7 cellular contexts compared by ENCODE assay signal in the genomic region with DNA sequence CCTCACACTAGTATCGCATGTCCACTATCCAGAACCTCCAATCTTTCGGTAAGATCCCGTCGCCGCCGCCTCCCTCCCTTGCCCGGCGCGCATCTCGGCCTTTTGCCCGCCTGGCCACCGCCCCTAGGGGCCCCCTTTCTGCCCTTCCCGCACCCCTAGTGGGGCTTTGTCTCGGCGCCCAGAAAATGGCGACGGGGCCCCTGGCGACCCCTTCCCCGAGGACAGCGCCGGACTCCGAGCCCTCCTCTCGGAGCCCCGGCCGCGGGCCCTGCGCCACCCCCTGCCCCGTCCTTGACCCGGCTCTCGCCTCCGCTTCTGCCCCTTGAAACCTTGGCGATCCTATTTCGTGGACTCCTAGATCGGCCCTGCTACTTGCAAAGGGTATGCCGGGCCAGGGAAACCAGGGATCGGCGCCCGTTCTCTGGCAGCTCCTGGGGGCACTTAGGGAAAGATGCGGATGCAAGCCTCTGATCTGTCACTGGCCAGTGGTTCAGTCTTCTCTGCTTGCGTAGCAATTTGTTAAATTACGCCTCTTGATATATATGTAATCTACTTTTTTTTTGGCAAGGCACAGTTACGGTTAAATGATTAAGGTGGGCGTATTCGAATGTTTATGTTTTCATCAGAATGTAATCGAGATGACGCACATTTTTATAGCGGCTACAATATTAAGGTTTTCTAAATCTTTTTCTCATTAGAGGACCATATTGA. TPM values are rescaled to one million over a fixed set of nuclear protein-coding genes. Genes with fewer than 3 reads are reported as not detected.
DNase-seq lines count a peak whose midpoint lies in the region; ATAC-seq and TF ChIP-seq lines count a peak whose summit lies in the region.

No MANE protein-coding gene starts in this region.

- H3K27ac ChIP-seq in KOPT-K1 (ENCODE audit: low read depth, low read length, poor library complexity, severe bottlenecking) (peak overlapping the region; percentile 89), fibroblast of lung (ENCODE audit: insufficient read depth, low read length) (peak overlapping the region; percentile 93)

- TF ChIP-seq CTCF in GM12875 (IDR thresholded peaks at IDR 0.05; ENCODE audit: borderline replicate concordance, insufficient read depth, low read depth, low read length) (no peak), fibroblast of lung (conservative IDR thresholded peaks at IDR 0.05 in 1 of 2, IDR thresholded peaks at IDR 0.05 in 1 of 2; ENCODE audit: low read depth in 1 of 2, low read length in 2 of 2) (no peak)

- no peaks in the 10 kb centered on the region for H3K9me3 ChIP-seq in KOPT-K1 (ENCODE audit: insufficient read depth, low read length, poor library complexity, severe bottlenecking)
- no peaks in the 10 kb centered on the region for H3K9me3 ChIP-seq in fibroblast of lung (ENCODE audit: control insufficient read depth, insufficient read depth, low read depth, low read length)

- no peaks in the 10 kb centered on the region for H3K9me3 Mint-ChIP-seq in activated T-cell treated with anti-CD3 and anti-CD28 coated beads, Interleukin-2, amount 50 U/mL, for 4 hours
- H3K9me3 Mint-ChIP-seq in naive B cell, result no peaks in the 10 kb centered on the region

- H2AFZ ChIP-seq in fibroblast of lung (ENCODE audit: low read length), result peak overlapping the region; percentile 54

- peaks cover 31% of the 10 kb centered on the region for H3K36me3 Mint-ChIP-seq in activated T-cell treated with anti-CD3 and anti-CD28 coated beads, Interleukin-2, amount 50 U/mL, for 4 hours (ENCODE audit: insufficient read depth)
- H3K36me3 Mint-ChIP-seq in naive B cell, result peaks cover 6 to 17% of the 10 kb centered on the region in 2 donors

- H3K4me3 Mint-ChIP-seq in activated T-cell treated with anti-CD3 and anti-CD28 coated beads, Interleukin-2, amount 50 U/mL, for 4 hours, result peak overlapping the region; percentile 100
- H3K4me3 Mint-ChIP-seq in naive B cell, result peak overlapping the region; percentile 98 to 100 (median 100)

- H3K4me1 Mint-ChIP-seq in activated T-cell treated with anti-CD3 and anti-CD28 coated beads, Interleukin-2, amount 50 U/mL, for 4 hours (ENCODE audit: low read depth), result peaks cover 26% of the 10 kb centered on the region
- peaks cover 10 to 43% (median 23%) of the 10 kb centered on the region in 3 donors for H3K4me1 Mint-ChIP-seq in naive B cell

- H3K36me3 ChIP-seq in KOPT-K1 (ENCODE audit: insufficient read depth, low read length) (peaks cover 42% of the 10 kb centered on the region), fibroblast of lung (ENCODE audit: control insufficient read depth, insufficient read depth, low read length) (no peaks in the 10 kb centered on the region)

- H3K27me3 ChIP-seq in fibroblast of lung (ENCODE audit: control insufficient read depth, insufficient read depth, low read length), result no peaks in the 10 kb centered on the region

- peak overlapping the region; percentile 79 for H3K9ac ChIP-seq in fibroblast of lung (ENCODE audit: insufficient read depth, low read length)

- no peaks in the 10 kb centered on the region for H4K20me1 ChIP-seq in fibroblast of lung (ENCODE audit: control insufficient read depth, extremely low read depth, insufficient read depth, low read length)

- no peaks in the 10 kb centered on the region for H3K27me3 Mint-ChIP-seq in activated T-cell treated with anti-CD3 and anti-CD28 coated beads, Interleukin-2, amount 50 U/mL, for 4 hours (ENCODE audit: low read depth)
- H3K27me3 Mint-ChIP-seq in naive B cell, result no peaks in the 10 kb centered on the region

- H3K27ac Mint-ChIP-seq in naive B cell, result peak overlapping the region; percentile 99 to 100 (median 100)

- peaks cover 2% of the 10 kb centered on the region for H3K4me1 ChIP-seq in fibroblast of lung (ENCODE audit: control insufficient read depth, extremely low read depth, insufficient read depth, low read length)

- peak overlapping the region; percentile 86 for H3K4me3 ChIP-seq in GM12875 (ENCODE audit: low read depth, low read length)
- peak overlapping the region; percentile 54 to 93 (median 88) for H3K4me3 ChIP-seq in fibroblast of lung (replicated peaks in 1 of 4; ENCODE audit: control extremely low read depth in 1 of 4, insufficient read depth in 1 of 4, low read depth in 3 of 4, low read length in 4 of 4)

- peaks cover 18% of the 10 kb centered on the region for H3K79me2 ChIP-seq in fibroblast of lung (ENCODE audit: control insufficient read depth, insufficient read depth, low read length)

- DNase-seq in activated T-cell treated with anti-CD3 and anti-CD28 coated beads, Interleukin-2, amount 50 U/mL, for 4 hours, result peak; percentile 10
- DNase-seq in fibroblast of lung (ENCODE audit: low read depth in 2 of 2) (peak; percentile 45 to 60), naive B cell (peak; percentile 53), ureter (ENCODE audit: low spot score) (peak; percentile 50)

- peak; percentile 13 for ATAC-seq in GM21786 (IDR thresholded peaks at IDR 0.05; ENCODE audit: unreplicated experiment)
- peak; percentile 41 to 46 for ATAC-seq in activated T-cell treated with anti-CD3 and anti-CD28 coated beads, Interleukin-2, amount 50 U/mL, for 4 hours
- ATAC-seq in naive B cell (ENCODE audit: low read depth in 2 of 2), result peak; percentile 23 to 28

- H3K4me2 ChIP-seq in fibroblast of lung (ENCODE audit: extremely low read depth, insufficient read depth, low read length), result peak overlapping the region; percentile 30

RNA-seq across cellular contexts. Expression of a gene that starts 0.6 kb away (rescaled TPM):
- total RNA-seq in activated T-cell treated with anti-CD3 and anti-CD28 coated beads, Interleukin-2, amount 50 U/mL, for 4 hours, result 10 to 100 TPM; 83.4 to 87.0 (median 83.5) TPM
- total RNA-seq in fibroblast of lung (20.0 and 24.8 TPM in 2 replicates), ureter (53.9 TPM)
- polyA plus RNA-seq in fibroblast of lung (34.5 and 36.7 TPM in 2 replicates), naive B cell (ENCODE audit: low read depth in 6 of 6) (100 to 1,000 TPM in 2 of 6 donors, 10 to 100 TPM in 4; 92.3 to 142 (median 97.8) TPM)
- 41.7 and 44.7 TPM in 2 replicates for polyA plus RNA-seq in fibroblast of lung (2012)
- polyA minus RNA-seq in fibroblast of lung (ENCODE audit: low replicate concordance), result 4.2 TPM in 1 of 2 replicates, not detected in the other

Comparison
In these comparisons a context has a peak if more than half of its experiments do, and no peak if none do; other contexts are left out.
1. Peak in every context shown above with its lines: DNase-seq, ATAC-seq, H3K4me3 ChIP-seq and H3K27ac ChIP-seq.